Comparison of ENCODE assay signal across 18 cellular contexts in the genomic region with DNA sequence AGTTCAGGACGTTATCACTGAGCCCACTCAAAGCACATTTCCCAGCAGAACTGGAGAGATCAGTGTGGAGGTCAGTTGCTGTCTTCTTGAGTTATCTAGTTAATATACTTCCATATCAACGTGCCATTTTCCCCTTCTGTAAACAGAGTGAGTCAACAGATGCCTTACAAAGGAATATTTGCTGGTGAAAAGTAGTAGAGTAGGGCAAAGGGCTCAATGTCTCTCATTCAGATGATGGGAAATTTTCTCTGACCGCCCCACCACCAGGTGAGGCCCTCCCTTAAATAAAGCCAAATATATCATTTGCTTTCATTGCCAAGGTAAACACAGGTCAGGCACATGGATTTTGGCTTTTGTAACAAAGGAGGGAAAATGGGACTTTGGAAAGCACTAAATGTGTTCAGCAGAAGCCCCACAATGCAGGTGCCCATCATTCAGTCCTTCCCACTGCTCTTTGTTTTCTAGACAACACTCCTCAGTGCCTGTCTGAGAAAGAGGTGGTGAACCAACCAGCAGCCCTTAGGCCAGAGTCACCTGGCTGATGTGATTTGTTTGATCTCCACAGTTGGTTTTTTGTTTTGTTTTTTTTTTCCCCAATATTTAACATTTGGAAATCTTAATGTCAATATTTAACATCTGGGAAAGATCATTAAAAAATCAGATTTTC. TPM values are rescaled to one million over a fixed set of nuclear protein-coding genes. Genes with fewer than 3 reads are reported as not detected.
DNase-seq lines count a peak whose midpoint lies in the region; ATAC-seq and TF ChIP-seq lines count a peak whose summit lies in the region.
"Had no signal": no experiment of that assay in that cellular context is flagged by ENCODE, and none has a peak within 500 bp of the region (broad histone marks: within the 10 kb centered on the region; RNA-seq: fewer than 3 reads in every experiment).

No MANE protein-coding gene starts in this region.

- H3K9me3 ChIP-seq in neural cell (ENCODE audit: low read length) = no peaks in the 10 kb centered on the region
- H3K9me3 ChIP-seq: ovary, Peyer's patch, vagina had no signal

- peak; percentile 12 for DNase-seq in ELR (ENCODE audit: low read depth)
- DNase-seq in NCI-H2029 treated with DMSO at 0.1 percent for 48 hours (lab: John Stamatoyannopoulos, UW) = peak; percentile 94
- peak; percentile 91 for DNase-seq in SHP77 treated with DMSO at 0.1 percent for 48 hours (lab: John Stamatoyannopoulos, UW)
- DNase-seq in OCI-M2 (lab: John Stamatoyannopoulos, UW; ENCODE audit: unreplicated experiment) = no peak
- DNase-seq in GM13976 (ENCODE audit: low spot score) = no peak
- DNase-seq: activated effector memory CD4-positive, alpha-beta T cell treated with anti-CD3 and anti-CD28 coated beads, Interleukin-2, amount 50 U/mL, for 16 hours; DMS79 treated with DMSO at 0.1 percent for 48 hours; immature natural killer cell; Kasumi-1; NCI-H2171 treated with DMSO at 0.1 percent for 48 hours; ovary; Peyer's patch; stimulated activated naive CD4-positive, alpha-beta T cell had no signal

- H3K9me2 ChIP-seq in neural cell (ENCODE audit: insufficient read depth, low read length) = no peaks in the 10 kb centered on the region

- TF ChIP-seq EP300 in neural cell (conservative IDR thresholded peaks at IDR 0.05; ENCODE audit: poor library complexity, severe bottlenecking) = no peak

- H3K27me3 ChIP-seq in neural cell (ENCODE audit: insufficient read depth, low read depth, low read length) = no peaks in the 10 kb centered on the region
- H3K27me3 ChIP-seq: ovary, Peyer's patch, vagina had no signal

- H3K4me3 ChIP-seq in neural cell (ENCODE audit: low read length) = no peak overlapping the region
- H3K4me3 ChIP-seq: ovary, Peyer's patch, vagina had no signal

- H2AFZ ChIP-seq in neural cell (ENCODE audit: low read depth, low read length) = no peak overlapping the region

- in situ Hi-C loops in GM13976 (cut with MboI; ENCODE audit: low sequenced_read_pairs, unreplicated experiment) = no loop called here

- no peak overlapping the region for H3K4me2 ChIP-seq in neural cell (ENCODE audit: low read length)

- peak overlapping the region; percentile 82 for H3K27ac ChIP-seq in neural cell (ENCODE audit: low read length)
- H3K27ac ChIP-seq: ovary, Peyer's patch, vagina had no signal

- H3K9ac ChIP-seq in neural cell (ENCODE audit: low read length) = no peak overlapping the region

- no peaks in the 10 kb centered on the region for H4K20me1 ChIP-seq in neural cell (ENCODE audit: insufficient read depth)

- H3K36me3 ChIP-seq in neural cell (ENCODE audit: insufficient read depth, low read length) = no peaks in the 10 kb centered on the region
- H3K36me3 ChIP-seq: ovary, Peyer's patch, vagina had no signal

- TF ChIP-seq RAD21 in neural cell (conservative IDR thresholded peaks at IDR 0.05) = no peak

- no peaks in the 10 kb centered on the region for H3K79me2 ChIP-seq in neural cell (replicated peaks; ENCODE audit: insufficient read depth, low read length)

- TF ChIP-seq CTCF in neural cell (IDR thresholded peaks at IDR 0.05; ENCODE audit: poor library complexity, severe bottlenecking) (no peak), GM13976 (IDR thresholded peaks at IDR 0.05; ENCODE audit: borderline replicate concordance, control extremely low read depth, extremely low read depth, insufficient read depth, missing control alignments) (no peak)

- ATAC-seq in HG03432 (IDR thresholded peaks at IDR 0.05; ENCODE audit: unreplicated experiment) (no peak), GM18873 (IDR thresholded peaks at IDR 0.05; ENCODE audit: low FRiP score, unreplicated experiment) (no peak)
- ATAC-seq: WTC11 had no signal

- H3F3A ChIP-seq in neural cell (ENCODE audit: insufficient read depth, low read length, poor library complexity, severe bottlenecking) = peaks cover 16% of the 10 kb centered on the region

TF ChIP-seq in neural cell, 6 proteins besides CTCF, POLR2A, EP300 and RAD21:
- TF ChIP-seq POLR2AphosphoS5 (IDR thresholded peaks at IDR 0.05) (no peak), EZH2 (IDR thresholded peaks at IDR 0.05; ENCODE audit: borderline replicate concordance, insufficient read depth, low read length, poor library complexity, severe bottlenecking) (no peak), TAF1 (IDR thresholded peaks at IDR 0.05; ENCODE audit: low read depth) (no peak), MXI1 (conservative IDR thresholded peaks at IDR 0.05; ENCODE audit: poor library complexity, severe bottlenecking) (no peak)

RNA-seq across cellular contexts. Expression of gene SAMD13, which starts 40.5 kb away (rescaled TPM):
- polyA plus RNA-seq in neural cell = 14.9 and 20.0 TPM in 2 replicates
- 7.1 and 8.1 TPM in 2 replicates for polyA minus RNA-seq in neural cell

Comparison
In these comparisons a context has a peak if more than half of its experiments do, and no peak if none do; other contexts are left out.
1. DNase-seq: peak in ELR (single experiment), NCI-H2029 treated with DMSO at 0.1 percent for 48 hours (single experiment) and SHP77 treated with DMSO at 0.1 percent for 48 hours (single experiment); none in OCI-M2 (single experiment) and GM13976 (single experiment).